ENCODE assay signal across 10 cellular contexts in the genomic region with DNA sequence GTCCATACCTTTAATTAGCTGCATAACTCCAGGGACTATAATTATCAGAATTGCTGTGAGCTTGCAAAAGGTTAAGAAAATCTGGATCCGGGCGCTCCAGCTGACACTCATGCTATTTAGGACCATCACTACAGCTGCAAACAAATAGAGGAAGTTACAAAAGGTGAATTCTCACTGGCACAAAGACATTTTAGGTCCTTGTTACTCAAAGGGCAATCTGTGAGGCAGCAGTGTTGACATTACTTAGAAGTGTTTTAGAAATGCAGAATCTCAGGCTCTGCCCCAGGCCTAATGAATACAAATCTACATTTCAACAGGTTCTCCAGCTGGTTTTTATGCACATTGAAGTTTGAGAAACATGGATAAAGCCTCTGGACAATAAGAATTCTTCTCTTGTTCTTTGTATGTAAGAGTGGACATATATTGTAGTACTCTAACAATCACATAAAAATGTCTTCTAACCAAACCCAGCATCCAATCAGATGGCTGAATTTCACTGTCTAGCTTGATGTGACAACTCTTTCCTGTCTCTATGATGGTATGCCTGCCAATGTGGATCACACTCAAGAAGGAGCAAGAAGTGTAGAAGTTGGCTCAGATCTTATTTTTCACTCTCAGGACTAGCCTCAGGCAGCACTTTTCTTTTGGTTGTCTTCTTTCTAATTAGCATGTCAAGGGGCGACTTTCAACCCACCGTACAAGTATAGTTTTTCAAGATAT. TPM values are rescaled to one million over a fixed set of nuclear protein-coding genes. Genes with fewer than 3 reads are reported as not detected.
DNase-seq lines count a peak whose midpoint lies in the region; ATAC-seq and TF ChIP-seq lines count a peak whose summit lies in the region.
"Had no signal": no experiment of that assay in that cellular context is flagged by ENCODE, and none has a peak within 500 bp of the region (broad histone marks: within the 10 kb centered on the region; RNA-seq: fewer than 3 reads in every experiment).

No MANE protein-coding gene starts in this region.

- H3K4me3 Mint-ChIP-seq in neural progenitor cell, result no peak overlapping the region

- H3K9ac ChIP-seq in neural progenitor cell, result no peak overlapping the region

- TF ChIP-seq CTCF in neural progenitor cell (IDR thresholded peaks at IDR 0.05) (no peak), sigmoid colon (IDR thresholded peaks at IDR 0.05) (no peak)

- peaks cover 57% of the 10 kb centered on the region for H3K4me1 Mint-ChIP-seq in neural progenitor cell

- H3F3A ChIP-seq in neural progenitor cell (ENCODE audit: low read depth), result peaks cover 42% of the 10 kb centered on the region

- ATAC-seq in HG02981 (IDR thresholded peaks at IDR 0.05; ENCODE audit: unreplicated experiment) (peak; percentile 48), GM21528 (IDR thresholded peaks at IDR 0.05; ENCODE audit: low FRiP score, unreplicated experiment) (no peak)

- peak overlapping the region; percentile 43 for H3K27ac Mint-ChIP-seq in neural progenitor cell

- intact Hi-C loops in sigmoid colon (cut with DNase I), result no loop called here

- no peaks in the 10 kb centered on the region for H3K79me2 ChIP-seq in neural progenitor cell (ENCODE audit: low read depth)

- DNase-seq in SKM-1 treated with dmso at 0.1 percent for 144 hours (lab: John Stamatoyannopoulos, UW; ENCODE audit: unreplicated experiment) (peak; percentile 17), SKM-1 (lab: John Stamatoyannopoulos, UW; ENCODE audit: unreplicated experiment) (no peak), NOMO-1 treated with dmso at 0.1 percent for 144 hours (lab: John Stamatoyannopoulos, UW; ENCODE audit: unreplicated experiment) (peak; percentile 56), neural progenitor cell (ENCODE audit: low spot score) (peak; percentile 63), sigmoid colon (no peak), cerebellum (ENCODE audit: low spot score) (no peak)
- DNase-seq: colonic mucosa, MM.1S had no signal

- H3K36me3 ChIP-seq in neural progenitor cell, result no peaks in the 10 kb centered on the region
- no peaks in the 10 kb centered on the region for H3K36me3 ChIP-seq in sigmoid colon
- H3K36me3 ChIP-seq: colonic mucosa had no signal

- no peaks in the 10 kb centered on the region for H3K27me3 ChIP-seq in neural progenitor cell
- H3K27me3 ChIP-seq in sigmoid colon, result no peaks in the 10 kb centered on the region
- H3K27me3 ChIP-seq: colonic mucosa had no signal

- 70 to 81% methylated on average over 4 of the region's 4 CpGs for WGBS in sigmoid colon, 2 donors

- H2AFZ ChIP-seq in neural progenitor cell (replicated peaks), result no peak overlapping the region

- TF ChIP-seq POLR2A in sigmoid colon (IDR thresholded peaks at IDR 0.05), result no peak

- H3K27me3 Mint-ChIP-seq in neural progenitor cell (ENCODE audit: insufficient read depth, low read depth), result peaks cover 3% of the 10 kb centered on the region

- no peak for TF ChIP-seq EP300 in sigmoid colon (IDR thresholded peaks at IDR 0.05)

- peak overlapping the region; percentile 19 for H3K4me3 ChIP-seq in neural progenitor cell
- no peak overlapping the region for H3K4me3 ChIP-seq in sigmoid colon
- H3K4me3 ChIP-seq: colonic mucosa had no signal

- H3K27ac ChIP-seq in neural progenitor cell, result peak overlapping the region; percentile 90
- no peak overlapping the region for H3K27ac ChIP-seq in sigmoid colon
- H3K27ac ChIP-seq: colonic mucosa had no signal

- H3K36me3 Mint-ChIP-seq in neural progenitor cell, result peaks cover 4% of the 10 kb centered on the region

- H3K9me3 ChIP-seq in neural progenitor cell (ENCODE audit: low read depth) (no peaks in the 10 kb centered on the region), sigmoid colon (no peaks in the 10 kb centered on the region)
- H3K9me3 ChIP-seq: colonic mucosa had no signal

- no peaks in the 10 kb centered on the region for H3K9me3 Mint-ChIP-seq in neural progenitor cell

- H3K4me2 ChIP-seq in neural progenitor cell, result peak overlapping the region; percentile 63

- H3K4me1 ChIP-seq in neural progenitor cell (peaks cover 73% of the 10 kb centered on the region), sigmoid colon (peaks cover 0 to 12% (median 9%) of the 10 kb centered on the region in 4 donors)

- H4K20me1 ChIP-seq in neural progenitor cell (ENCODE audit: low read depth), result no peaks in the 10 kb centered on the region

RNA-seq across cellular contexts. Expression of a gene that starts 18.8 kb away (rescaled TPM):
- 7.0 and 9.6 TPM in 2 replicates for total RNA-seq in neural progenitor cell (ENCODE audit: low replicate concordance)
- total RNA-seq in sigmoid colon, result under 1 TPM; under 0.01 to 0.27 (median 0.08) TPM
- 1 to 10 TPM in 1 of 3 donors, under 1 TPM in 2; 0.46 to 2.8 (median 0.60) TPM for polyA plus RNA-seq in sigmoid colon
- total RNA-seq in cerebellum, result 30.0 TPM

Comparison
In these comparisons a context has a peak if more than half of its experiments do, and no peak if none do; other contexts are left out.
1. DNase-seq: peak in SKM-1 treated with dmso at 0.1 percent for 144 hours (single experiment), NOMO-1 treated with dmso at 0.1 percent for 144 hours (single experiment) and neural progenitor cell (single experiment); none in SKM-1 (single experiment), sigmoid colon (single experiment) and cerebellum (single experiment).